ENCODE assay signal across 17 cellular contexts in genomic region chr14:57061009-57061711, GRCh38.
DNase-seq lines count a peak whose midpoint lies in the region; ATAC-seq lines count a peak whose summit lies in the region.
"Had no signal": no experiment of that assay in that cellular context is flagged by ENCODE, and none has a peak within 500 bp of the region (broad histone marks: within the 10 kb centered on the region; RNA-seq: fewer than 3 reads in every experiment).

No MANE protein-coding gene starts in this region.

- H3K9ac ChIP-seq in HUES6 (ENCODE audit: low read length): peak overlapping the region; percentile 20

- H3K9me3 Mint-ChIP-seq in activated T-cell treated with anti-CD3 and anti-CD28 coated beads, Interleukin-2, amount 50 U/mL, for 24 hours: no peaks in the 10 kb centered on the region
- H3K9me3 Mint-ChIP-seq in T-helper 2 cell treated with Interferon-gamma antibody and Interleukin-4, amounts not matched to agents 5 μg/mL and 100 μg/mL, for 36 hours: no peaks in the 10 kb centered on the region
- H3K9me3 Mint-ChIP-seq in stimulated activated effector memory CD8-positive, alpha-beta T cell treated with anti-CD3 and anti-CD28 coated beads, Interleukin-12 subunit alpha, Interleukin-12 subunit beta, amount 100 ng/mL, for 72 hours: no peaks in the 10 kb centered on the region
- H3K9me3 Mint-ChIP-seq: central memory CD8-positive, alpha-beta T cell; natural killer cell treated with Interleukin-12 subunit alpha and Interleukin-12 subunit beta and Interleukin-15 and Interleukin-18, amount 100 ng/mL, for 72 hours had no signal

- peak; percentile 31 for ATAC-seq in stimulated activated effector memory CD8-positive, alpha-beta T cell treated with anti-CD3 and anti-CD28 coated beads, Interleukin-12 subunit alpha, Interleukin-12 subunit beta, amount 100 ng/mL, for 72 hours
- no peak for ATAC-seq in HG03175 (IDR thresholded peaks at IDR 0.05; ENCODE audit: unreplicated experiment)

- H3K27ac Mint-ChIP-seq in activated T-cell treated with anti-CD3 and anti-CD28 coated beads, Interleukin-2, amount 50 U/mL, for 24 hours: peak overlapping the region; percentile 78
- H3K27ac Mint-ChIP-seq in T-helper 2 cell treated with Interferon-gamma antibody and Interleukin-4, amounts not matched to agents 5 μg/mL and 100 μg/mL, for 36 hours: no peak overlapping the region
- peak overlapping the region; percentile 54 for H3K27ac Mint-ChIP-seq in stimulated activated effector memory CD8-positive, alpha-beta T cell treated with anti-CD3 and anti-CD28 coated beads, Interleukin-12 subunit alpha, Interleukin-12 subunit beta, amount 100 ng/mL, for 72 hours
- H3K27ac Mint-ChIP-seq: natural killer cell treated with Interleukin-12 subunit alpha and Interleukin-12 subunit beta and Interleukin-15 and Interleukin-18, amount 100 ng/mL, for 72 hours had no signal

- no peak overlapping the region for H3K4me3 Mint-ChIP-seq in activated T-cell treated with anti-CD3 and anti-CD28 coated beads, Interleukin-2, amount 50 U/mL, for 24 hours
- H3K4me3 Mint-ChIP-seq in T-helper 2 cell treated with Interferon-gamma antibody and Interleukin-4, amounts not matched to agents 5 μg/mL and 100 μg/mL, for 36 hours: peak overlapping the region; percentile 43
- peak overlapping the region; percentile 14 for H3K4me3 Mint-ChIP-seq in stimulated activated effector memory CD8-positive, alpha-beta T cell treated with anti-CD3 and anti-CD28 coated beads, Interleukin-12 subunit alpha, Interleukin-12 subunit beta, amount 100 ng/mL, for 72 hours
- H3K4me3 Mint-ChIP-seq: central memory CD8-positive, alpha-beta T cell; natural killer cell treated with Interleukin-12 subunit alpha and Interleukin-12 subunit beta and Interleukin-15 and Interleukin-18, amount 100 ng/mL, for 72 hours had no signal

- H3K36me3 ChIP-seq in HUES6 (ENCODE audit: control insufficient read depth, insufficient read depth, low read length): no peaks in the 10 kb centered on the region

- peaks cover 51% of the 10 kb centered on the region for H3K4me1 ChIP-seq in HUES6 (ENCODE audit: control insufficient read depth, insufficient read depth, low read length)
- H3K4me1 ChIP-seq: foreskin keratinocyte had no signal

- no peaks in the 10 kb centered on the region for H3K9me3 ChIP-seq in HUES6 (ENCODE audit: control insufficient read depth, insufficient read depth, low read depth, low read length)

- no peak overlapping the region for H3K4me3 ChIP-seq in HUES6 (ENCODE audit: low read depth, low read length)

- DNase-seq in activated T-cell treated with anti-CD3 and anti-CD28 coated beads, Interleukin-2, amount 50 U/mL, for 24 hours: no peak
- DNase-seq in activated T-cell treated with anti-CD3 and anti-CD28 coated beads for 4 hours (no peak), MV-4-11 (lab: John Stamatoyannopoulos, UW) (no peak), NCI-H526 treated with DMSO at 0.1 percent for 48 hours (lab: John Stamatoyannopoulos, UW) (no peak)
- DNase-seq in T-helper 2 cell treated with Interferon-gamma antibody and Interleukin-4, amounts not matched to agents 5 μg/mL and 100 μg/mL, for 36 hours (ENCODE audit: low spot score): no peak
- DNase-seq in stimulated activated effector memory CD8-positive, alpha-beta T cell treated with anti-CD3 and anti-CD28 coated beads, Interleukin-12 subunit alpha, Interleukin-12 subunit beta, amount 100 ng/mL, for 72 hours (ENCODE audit: low spot score in 2 of 2): no peak
- DNase-seq: activated effector memory CD4-positive, alpha-beta T cell treated with Interleukin-2 at 50 U/mL for 16 hours; C1 segment of cervical spinal cord; GDM1; kidney glomerular epithelial cell; NCI-H187 had no signal

- H3K27me3 Mint-ChIP-seq in activated T-cell treated with anti-CD3 and anti-CD28 coated beads, Interleukin-2, amount 50 U/mL, for 24 hours: peaks cover 12% of the 10 kb centered on the region
- peaks cover 9% of the 10 kb centered on the region for H3K27me3 Mint-ChIP-seq in T-helper 2 cell treated with Interferon-gamma antibody and Interleukin-4, amounts not matched to agents 5 μg/mL and 100 μg/mL, for 36 hours (ENCODE audit: low read depth)

- peak overlapping the region; percentile 3; the same call in 1 of the 2 replicates for H3K27ac ChIP-seq in HUES6 (ENCODE audit: low read depth, low read length)
- H3K27ac ChIP-seq: foreskin keratinocyte, RWPE1 had no signal

- no peaks in the 10 kb centered on the region for H3K36me3 Mint-ChIP-seq in activated T-cell treated with anti-CD3 and anti-CD28 coated beads, Interleukin-2, amount 50 U/mL, for 24 hours (ENCODE audit: low read depth)
- no peaks in the 10 kb centered on the region for H3K36me3 Mint-ChIP-seq in T-helper 2 cell treated with Interferon-gamma antibody and Interleukin-4, amounts not matched to agents 5 μg/mL and 100 μg/mL, for 36 hours (ENCODE audit: low read depth)
- no peaks in the 10 kb centered on the region for H3K36me3 Mint-ChIP-seq in stimulated activated effector memory CD8-positive, alpha-beta T cell treated with anti-CD3 and anti-CD28 coated beads, Interleukin-12 subunit alpha, Interleukin-12 subunit beta, amount 100 ng/mL, for 72 hours
- H3K36me3 Mint-ChIP-seq: natural killer cell treated with Interleukin-12 subunit alpha and Interleukin-12 subunit beta and Interleukin-15 and Interleukin-18, amount 100 ng/mL, for 72 hours had no signal

- H3K27me3 ChIP-seq in HUES6 (ENCODE audit: control insufficient read depth, insufficient read depth, low read length): no peaks in the 10 kb centered on the region

- H3K4me1 Mint-ChIP-seq in activated T-cell treated with anti-CD3 and anti-CD28 coated beads, Interleukin-2, amount 50 U/mL, for 24 hours (ENCODE audit: low read depth): peaks cover 30% of the 10 kb centered on the region
- H3K4me1 Mint-ChIP-seq in T-helper 2 cell treated with Interferon-gamma antibody and Interleukin-4, amounts not matched to agents 5 μg/mL and 100 μg/mL, for 36 hours (ENCODE audit: low read depth): peaks cover 20% of the 10 kb centered on the region
- H3K4me1 Mint-ChIP-seq in stimulated activated effector memory CD8-positive, alpha-beta T cell treated with anti-CD3 and anti-CD28 coated beads, Interleukin-12 subunit alpha, Interleukin-12 subunit beta, amount 100 ng/mL, for 72 hours: peaks cover 7% of the 10 kb centered on the region
- H3K4me1 Mint-ChIP-seq: central memory CD8-positive, alpha-beta T cell had no signal
